12 cellular contexts compared by ENCODE assay signal in genomic region chr1:201544710-201545109, GRCh38. TPM values are rescaled to one million over a fixed set of nuclear protein-coding genes. Genes with fewer than 3 reads are reported as not detected.
DNase-seq lines count a peak whose midpoint lies in the region; ATAC-seq, FAIRE-seq and TF ChIP-seq lines count a peak whose summit lies in the region.
"Had no signal": no experiment of that assay in that cellular context is flagged by ENCODE, and none has a peak within 500 bp of the region (broad histone marks: within the 10 kb centered on the region; RNA-seq: fewer than 3 reads in every experiment).

No MANE protein-coding gene starts in this region.

- intact Hi-C loops in CD14-positive monocyte (cut with micrococcal nuclease), result no loop called here
- intact Hi-C loops in pancreas (cut with DNase I), result no loop called here

- no peak overlapping the region for H3K4me3 ChIP-seq in pancreas
- H3K4me3 ChIP-seq: A549, GM23338 had no signal

- FAIRE-seq in pancreas (lab: Jason Lieb, UNC), result no peak
- FAIRE-seq: A549 had no signal

- H3K27ac Mint-ChIP-seq in CD14-positive monocyte (peak overlapping the region in 4 of 7 donors; percentile 32 to 74 (median 64)), HFFc6 (peak overlapping the region; percentile 92)
- H3K27ac Mint-ChIP-seq: GM23338 had no signal

- H3K36me3 Mint-ChIP-seq in CD14-positive monocyte, result peaks cover 0 to 10% of the 10 kb centered on the region in 2 donors
- peaks cover 16% of the 10 kb centered on the region; the same call in 1 of the 2 replicates for H3K36me3 Mint-ChIP-seq in HFFc6 (ENCODE audit: low read depth)

- peak overlapping the region in 1 of 2 donors; percentile 49 for H3K4me3 Mint-ChIP-seq in CD14-positive monocyte
- peak overlapping the region; percentile 89; the same call in 1 of the 2 replicates for H3K4me3 Mint-ChIP-seq in HFFc6
- H3K4me3 Mint-ChIP-seq: CD4-positive, CD25-positive, alpha-beta regulatory T cell; GM23338 had no signal

- H3K4me1 Mint-ChIP-seq in CD14-positive monocyte (peaks cover 61% of the 10 kb centered on the region), HFFc6 (ENCODE audit: low read depth) (peaks cover 73% of the 10 kb centered on the region)

- H3K27ac ChIP-seq in pancreas, result no peak overlapping the region
- H3K27ac ChIP-seq: A549 had no signal

- peaks cover 0 to under 1% (median 0%) of the 10 kb centered on the region in 3 donors for H3K4me1 ChIP-seq in pancreas

- no peaks in the 10 kb centered on the region for H3K9me3 ChIP-seq in pancreas
- H3K9me3 ChIP-seq: A549 had no signal

- H3K27me3 Mint-ChIP-seq in CD14-positive monocyte (ENCODE audit: low read depth in 3 of 3) (peaks cover 10 to 22% (median 10%) of the 10 kb centered on the region in 3 donors), HFFc6 (ENCODE audit: insufficient read depth) (peaks cover 3% of the 10 kb centered on the region; the same call in 1 of the 2 replicates)

- H3K9me3 Mint-ChIP-seq in CD14-positive monocyte, result peaks cover 0 to 9% (median 0%) of the 10 kb centered on the region in 7 donors
- H3K9me3 Mint-ChIP-seq in HFFc6, result no peaks in the 10 kb centered on the region
- H3K9me3 Mint-ChIP-seq: GM23338 had no signal

- H3K27me3 ChIP-seq in pancreas, result no peaks in the 10 kb centered on the region

- DNase-seq in CD14-positive monocyte (ENCODE audit: low spot score) (no peak), HFFc6 (no peak), islet precursor cell (peak; percentile 9), pancreas (no peak)
- DNase-seq: CD4-positive, CD25-positive, alpha-beta regulatory T cell; DMS53; GF-D8; H7 had no signal

- ATAC-seq in pancreas (no peak), GM18511 (IDR thresholded peaks at IDR 0.05; ENCODE audit: unreplicated experiment) (no peak), esophagus mucosa (no peak)
- ATAC-seq: GM23338 had no signal

- H3K36me3 ChIP-seq in pancreas, result no peaks in the 10 kb centered on the region

- TF ChIP-seq CTCF in CD14-positive monocyte (IDR thresholded peaks at IDR 0.05) (no peak), HFFc6 (IDR thresholded peaks at IDR 0.05) (no peak), pancreas (IDR thresholded peaks at IDR 0.05) (no peak)

- WGBS in pancreas, 2 donors, result 94 to 95% methylated on average over 3 of the region's 3 CpGs

RNA-seq across cellular contexts. Expression of gene NAV1, which starts 5.8 kb away (rescaled TPM):
- under 1 TPM; 0.37 to 0.89 TPM for polyA plus RNA-seq in CD14-positive monocyte
- total RNA-seq in HFFc6 (2021; fragmentation: NEBNext Ultra II Directional; extraction: Animal tissue kit (Norgen Biotek cat#: 25700)), result 10 to 100 TPM; 72.9 to 88.0 (median 78.4) TPM
- total RNA-seq in pancreas, result 10 to 100 TPM in 2 of 6 donors, 1 to 10 TPM in 4; 6.0 to 13.6 (median 8.1) TPM
- polyA plus RNA-seq in pancreas, result 1 to 10 TPM; 5.6 TPM
- total RNA-seq in esophagus mucosa, result 26.4 TPM

RNA-seq across cellular contexts. Expression of gene CSRP1, which starts 37.8 kb away (rescaled TPM):
- polyA plus RNA-seq in CD14-positive monocyte, result 100 to 1,000 TPM in 1 of 2 donors, 10 to 100 TPM in 1; 98.8 to 111 TPM
- 100 to 1,000 TPM; 540 to 614 (median 577) TPM for total RNA-seq in HFFc6 (2021; fragmentation: NEBNext Ultra II Directional; extraction: Animal tissue kit (Norgen Biotek cat#: 25700))
- total RNA-seq in pancreas, result 10 to 100 TPM; 49.6 to 91.9 (median 54.8) TPM
- 100 to 1,000 TPM in 1 of 2 donors, 10 to 100 TPM in 1; 91.9 to 103 TPM for polyA plus RNA-seq in pancreas
- total RNA-seq in esophagus mucosa, result 115 TPM
